8 cellular contexts compared by ENCODE assay signal in the genomic region with DNA sequence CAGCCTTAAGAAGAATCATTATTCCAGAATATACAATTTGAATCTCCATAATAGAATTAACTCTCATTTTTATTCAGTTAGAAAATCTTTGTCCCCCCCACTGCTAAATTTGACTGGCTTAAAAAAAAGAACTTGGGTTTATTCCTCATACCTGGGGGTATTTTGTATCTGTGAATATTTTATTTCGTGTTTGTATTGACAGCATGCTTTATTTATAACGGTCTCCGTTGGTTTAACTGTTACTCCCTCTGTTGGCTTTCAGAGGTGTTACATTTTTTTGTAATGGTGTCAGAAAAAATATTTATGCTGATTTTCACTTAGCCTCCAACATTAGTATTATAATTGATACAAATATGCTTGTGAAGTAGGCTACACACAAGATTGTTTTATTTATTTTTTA.
A peak's percentile ranks its signal among the peaks of the same experiment; 100 is the strongest.
DNase-seq lines count a peak whose midpoint lies in the region; ATAC-seq, FAIRE-seq and TF ChIP-seq lines count a peak whose summit lies in the region.

No MANE protein-coding gene starts in this region.

- POLR2A ChIA-PET in WTC11 (lab: Charles Lee), result no interaction called here

- H3K36me3 ChIP-seq in keratinocyte (ENCODE audit: control insufficient read depth in 2 of 2, extremely low read depth in 1 of 2, insufficient read depth in 2 of 2, low read length in 2 of 2), result peaks cover 3 to 8% of the 10 kb centered on the region in 2 experiments

- no peak overlapping the region for H3K4me3 ChIP-seq in keratinocyte (ENCODE audit: control insufficient read depth in 2 of 3, extremely low read depth in 1 of 3, insufficient read depth in 2 of 3, low read depth in 1 of 3, low read length in 3 of 3)

- no peaks in the 10 kb centered on the region for H3K27me3 ChIP-seq in keratinocyte (ENCODE audit: control insufficient read depth, extremely low read depth, insufficient read depth, low read length)

- CTCF ChIA-PET in WTC11 (lab: Charles Lee), result interaction anchor here (1.0 to 5.4 kb wide), 5 partner anchors 10 to 65 kb away, joined by 3 to 56 read pairs (median 4); a partner anchor contains a TSS

- H3K79me2 ChIP-seq in keratinocyte (ENCODE audit: control insufficient read depth, insufficient read depth, low read length), result peaks cover 83% of the 10 kb centered on the region

- no peak overlapping the region for H3K4me2 ChIP-seq in keratinocyte (ENCODE audit: control insufficient read depth, extremely low read depth, insufficient read depth, low read depth, low read length)

- peaks cover 11% of the 10 kb centered on the region for H3K36me3 Mint-ChIP-seq in WTC11

- H3K9ac ChIP-seq in keratinocyte (ENCODE audit: control insufficient read depth, extremely low read depth, insufficient read depth, low read length), result no peak overlapping the region

- H3K4me1 Mint-ChIP-seq in WTC11, result peaks cover 4% of the 10 kb centered on the region; the same call in 1 of the 2 replicates

- no peak overlapping the region for H2AFZ ChIP-seq in keratinocyte (ENCODE audit: control insufficient read depth, low read length)

- TF ChIP-seq CTCF in WTC11 (IDR thresholded peaks at IDR 0.05) (0 out of 2 replicates have a peak, but pooled peaks have one; percentile 32), keratinocyte (optimal IDR thresholded peaks at IDR 0.05 in 1 of 3, IDR thresholded peaks at IDR 0.05 in 1 of 3, conservative IDR thresholded peaks at IDR 0.05 in 1 of 3; ENCODE audit: extremely low read depth in 1 of 3, insufficient read depth in 2 of 3, low read length in 3 of 3) (peak in 2 of 3 experiments; percentile 31 to 41)

- no peak overlapping the region for H3K4me3 Mint-ChIP-seq in WTC11

- no peaks in the 10 kb centered on the region for H3K9me3 Mint-ChIP-seq in WTC11

- FAIRE-seq in keratinocyte (lab: Jason Lieb, UNC), result no peak

- H3K27me3 Mint-ChIP-seq in WTC11 (ENCODE audit: low read depth), result no peaks in the 10 kb centered on the region

- no peaks in the 10 kb centered on the region for H3K9me3 ChIP-seq in keratinocyte (ENCODE audit: control insufficient read depth, low read depth, low read length)

- no peak overlapping the region for H3K27ac Mint-ChIP-seq in WTC11

- DNase-seq in AML-193 (lab: John Stamatoyannopoulos, UW) (peak; percentile 35 to 48), GM19240 (ENCODE audit: insufficient read length, low spot score) (peak; percentile 6), WTC11 (ENCODE audit: low spot score) (no peak), keratinocyte (ENCODE audit: low read depth, low spot score) (no peak), foreskin melanocyte (no peak), GOT3 (lab: John Stamatoyannopoulos, UW) (no peak)

- ATAC-seq in WTC11, result no peak
- no peak for ATAC-seq in GM18909 (IDR thresholded peaks at IDR 0.05; ENCODE audit: poor library complexity, unreplicated experiment)
- ATAC-seq in HG02973 (IDR thresholded peaks at IDR 0.05; ENCODE audit: unreplicated experiment), result no peak

- dilution Hi-C loops in keratinocyte (cut with MboI; ENCODE audit: extremely low pct_ligation_motif_present, low sequenced_read_pairs), result no loop called here

- peaks cover 7% of the 10 kb centered on the region for H3K4me1 ChIP-seq in keratinocyte (ENCODE audit: control insufficient read depth, extremely low read depth, insufficient read depth, low read length)

- H3K27ac ChIP-seq in keratinocyte (ENCODE audit: control insufficient read depth, insufficient read depth, low read length), result no peak overlapping the region

- H4K20me1 ChIP-seq in keratinocyte (ENCODE audit: control insufficient read depth, extremely low read depth, insufficient read depth, low read length), result no peaks in the 10 kb centered on the region

- peaks cover 4% of the 10 kb centered on the region for H3K9me1 ChIP-seq in keratinocyte (ENCODE audit: control insufficient read depth, extremely low read depth, insufficient read depth, low read length)

TF ChIP-seq in WTC11, 78 proteins besides CTCF, POLR2A, EP300 and RAD21:
- TF ChIP-seq SMAD3 (CRISPR knock-in tag; IDR thresholded peaks at IDR 0.05; ENCODE audit: borderline replicate concordance), result no peak
- no peak for TF ChIP-seq ELF4 (CRISPR knock-in tag; IDR thresholded peaks at IDR 0.05; ENCODE audit: low read depth)
- TF ChIP-seq ZNF317 (CRISPR knock-in tag; IDR thresholded peaks at IDR 0.05; ENCODE audit: borderline replicate concordance, low read depth), result no peak
- TF ChIP-seq, protein P1, sequence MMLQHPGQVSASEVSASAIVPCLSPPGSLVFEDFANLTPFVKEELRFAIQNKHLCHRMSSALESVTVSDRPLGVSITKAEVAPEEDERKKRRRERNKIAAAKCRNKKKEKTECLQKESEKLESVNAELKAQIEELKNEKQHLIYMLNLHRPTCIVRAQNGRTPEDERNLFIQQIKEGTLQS (CRISPR knock-in tag; conservative IDR thresholded peaks at IDR 0.05), result no peak
- TF ChIP-seq GRHL2 (CRISPR knock-in tag; IDR thresholded peaks at IDR 0.05; ENCODE audit: insufficient replicate concordance, severe bottlenecking), result no peak
- TF ChIP-seq, protein P2, sequence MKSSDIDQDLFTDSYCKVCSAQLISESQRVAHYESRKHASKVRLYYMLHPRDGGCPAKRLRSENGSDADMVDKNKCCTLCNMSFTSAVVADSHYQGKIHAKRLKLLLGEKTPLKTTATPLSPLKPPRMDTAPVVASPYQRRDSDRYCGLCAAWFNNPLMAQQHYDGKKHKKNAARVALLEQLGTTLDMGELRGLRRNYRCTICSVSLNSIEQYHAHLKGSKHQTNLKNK (CRISPR knock-in tag; IDR thresholded peaks at IDR 0.05), result no peak
- TF ChIP-seq, protein P3, sequence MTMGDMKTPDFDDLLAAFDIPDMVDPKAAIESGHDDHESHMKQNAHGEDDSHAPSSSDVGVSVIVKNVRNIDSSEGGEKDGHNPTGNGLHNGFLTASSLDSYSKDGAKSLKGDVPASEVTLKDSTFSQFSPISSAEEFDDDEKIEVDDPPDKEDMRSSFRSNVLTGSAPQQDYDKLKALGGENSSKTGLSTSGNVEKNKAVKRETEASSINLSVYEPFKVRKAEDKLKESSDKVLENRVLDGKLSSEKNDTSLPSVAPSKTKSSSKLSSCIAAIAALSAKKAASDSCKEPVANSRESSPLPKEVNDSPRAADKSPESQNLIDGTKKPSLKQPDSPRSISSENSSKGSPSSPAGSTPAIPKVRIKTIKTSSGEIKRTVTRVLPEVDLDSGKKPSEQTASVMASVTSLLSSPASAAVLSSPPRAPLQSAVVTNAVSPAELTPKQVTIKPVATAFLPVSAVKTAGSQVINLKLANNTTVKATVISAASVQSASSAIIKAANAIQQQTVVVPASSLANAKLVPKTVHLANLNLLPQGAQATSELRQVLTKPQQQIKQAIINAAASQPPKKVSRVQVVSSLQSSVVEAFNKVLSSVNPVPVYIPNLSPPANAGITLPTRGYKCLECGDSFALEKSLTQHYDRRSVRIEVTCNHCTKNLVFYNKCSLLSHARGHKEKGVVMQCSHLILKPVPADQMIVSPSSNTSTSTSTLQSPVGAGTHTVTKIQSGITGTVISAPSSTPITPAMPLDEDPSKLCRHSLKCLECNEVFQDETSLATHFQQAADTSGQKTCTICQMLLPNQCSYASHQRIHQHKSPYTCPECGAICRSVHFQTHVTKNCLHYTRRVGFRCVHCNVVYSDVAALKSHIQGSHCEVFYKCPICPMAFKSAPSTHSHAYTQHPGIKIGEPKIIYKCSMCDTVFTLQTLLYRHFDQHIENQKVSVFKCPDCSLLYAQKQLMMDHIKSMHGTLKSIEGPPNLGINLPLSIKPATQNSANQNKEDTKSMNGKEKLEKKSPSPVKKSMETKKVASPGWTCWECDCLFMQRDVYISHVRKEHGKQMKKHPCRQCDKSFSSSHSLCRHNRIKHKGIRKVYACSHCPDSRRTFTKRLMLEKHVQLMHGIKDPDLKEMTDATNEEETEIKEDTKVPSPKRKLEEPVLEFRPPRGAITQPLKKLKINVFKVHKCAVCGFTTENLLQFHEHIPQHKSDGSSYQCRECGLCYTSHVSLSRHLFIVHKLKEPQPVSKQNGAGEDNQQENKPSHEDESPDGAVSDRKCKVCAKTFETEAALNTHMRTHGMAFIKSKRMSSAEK (CRISPR knock-in tag; IDR thresholded peaks at IDR 0.05; ENCODE audit: borderline replicate concordance), result no peak
- TF ChIP-seq NR1H2 (CRISPR knock-in tag; IDR thresholded peaks at IDR 0.05), result no peak
TF ChIP-seq in WTC11: peak in this region for 0.

Comparison
In these comparisons a context has a peak if more than half of its experiments do, and no peak if none do; other contexts are left out.
1. DNase-seq: peak in AML-193 (2 of 2) and GM19240 (single experiment); none in WTC11 (single experiment), keratinocyte (single experiment), foreskin melanocyte (single experiment) and GOT3 (single experiment).